Comparison of ENCODE assay signal across 21 cellular contexts in genomic region chr12:92411687-92412086, GRCh38.
DNase-seq lines count a peak whose midpoint lies in the region; ATAC-seq lines count a peak whose summit lies in the region.
"Had no signal": no experiment of that assay in that cellular context is flagged by ENCODE, and none has a peak within 500 bp of the region (broad histone marks: within the 10 kb centered on the region; RNA-seq: fewer than 3 reads in every experiment).

No MANE protein-coding gene starts in this region.

- no peak overlapping the region for H4K8ac ChIP-seq in neuronal stem cell (ENCODE audit: low read depth, low read length)

- H2BK5ac ChIP-seq in neuronal stem cell (ENCODE audit: low read length), result no peak overlapping the region

- H3K9me3 ChIP-seq in right cardiac atrium (ENCODE audit: control insufficient read depth, low read length) (no peaks in the 10 kb centered on the region), neuronal stem cell (replicated peaks in 1 of 2; ENCODE audit: control insufficient read depth in 2 of 2, insufficient read depth in 1 of 2, low read depth in 1 of 2, low read length in 2 of 2) (no peaks in the 10 kb centered on the region)
- H3K9me3 ChIP-seq: Caco-2, HAP-1, MG63 had no signal

- DNase-seq in right cardiac atrium (no peak), Right ventricle myocardium inferior (ENCODE audit: missing footprints) (no peak), cerebellum (ENCODE audit: low spot score) (peak; percentile 86), neuronal stem cell (ENCODE audit: low spot score) (no peak), kidney tubule cell (ENCODE audit: low spot score) (no peak), posterior vena cava (ENCODE audit: low spot score) (no peak)
- DNase-seq: AML-193; Caco-2; CD4-positive, CD25-positive, alpha-beta regulatory T cell; DMS153; IMR-90; MG63; NCI-H1092; NCI-H1694 treated with DMSO at 0.1 percent for 48 hours; NCI-H2107; NCI-H226; NCI-H524 treated with DMSO at 0.1 percent for 48 hours; Right ventricle myocardium superior had no signal

- H2AFZ ChIP-seq in neuronal stem cell (ENCODE audit: low read length), result no peak overlapping the region

- no peak overlapping the region for H3K4ac ChIP-seq in neuronal stem cell (ENCODE audit: low read length)

- no peaks in the 10 kb centered on the region for H3K36me3 ChIP-seq in neuronal stem cell (replicated peaks in 1 of 2; ENCODE audit: control insufficient read depth in 2 of 2, insufficient read depth in 2 of 2, low read length in 2 of 2)
- H3K36me3 ChIP-seq: HAP-1, MG63 had no signal

- H3K79me1 ChIP-seq in neuronal stem cell (ENCODE audit: low read depth, low read length), result no peaks in the 10 kb centered on the region

- no peak overlapping the region for H4K91ac ChIP-seq in neuronal stem cell (ENCODE audit: low read depth, low read length, poor library complexity)

- ATAC-seq in right cardiac atrium (no peak), Right ventricle myocardium inferior (no peak), GM18511 (IDR thresholded peaks at IDR 0.05; ENCODE audit: unreplicated experiment) (no peak)
- ATAC-seq: Panc1 had no signal

- no peaks in the 10 kb centered on the region for H3K27me3 ChIP-seq in right cardiac atrium (ENCODE audit: control insufficient read depth, insufficient read depth)
- no peaks in the 10 kb centered on the region for H3K27me3 ChIP-seq in neuronal stem cell (ENCODE audit: control insufficient read depth in 3 of 3, insufficient read depth in 3 of 3, low read depth in 1 of 3, low read length in 3 of 3)
- H3K27me3 ChIP-seq: MG63 had no signal

- intact Hi-C loops in right cardiac atrium (cut with DNase I), result loop anchor here in 3 of 4 donors (10.0 kb wide), 4 partner anchors 53 to 267 kb away; partner anchors contain the start of gene BTG1 (in 1 of the 3)
- intact Hi-C loops in Right ventricle myocardium inferior (cut with DNase I), result loop anchor here (5.0 kb wide), 1 partner anchor 161 kb away; no protein-coding TSS in a partner anchor
- intact Hi-C loops in posterior vena cava (cut with DNase I), result no loop called here

- H3K4me3 ChIP-seq in right cardiac atrium (ENCODE audit: low read length) (no peak overlapping the region), neuronal stem cell (ENCODE audit: low read length in 2 of 2) (no peak overlapping the region)
- H3K4me3 ChIP-seq: HAP-1, MG63 had no signal

- no peak overlapping the region for H3K18ac ChIP-seq in neuronal stem cell (ENCODE audit: low read length)

- no peak overlapping the region for H2BK120ac ChIP-seq in neuronal stem cell (ENCODE audit: low read depth, low read length)

- no peak overlapping the region for H3K4me2 ChIP-seq in neuronal stem cell (ENCODE audit: insufficient read depth, low read length, poor library complexity, severe bottlenecking)

- H3K9ac ChIP-seq in neuronal stem cell (ENCODE audit: low read depth, low read length, poor library complexity), result peak overlapping the region; percentile 22

- H2BK15ac ChIP-seq in neuronal stem cell (ENCODE audit: low read length), result no peak overlapping the region

- H3K27ac ChIP-seq in right cardiac atrium (ENCODE audit: low read length) (peak overlapping the region; percentile 46), neuronal stem cell (replicated peaks; ENCODE audit: low read length) (no peak overlapping the region)

- H3K23ac ChIP-seq in neuronal stem cell (ENCODE audit: low read depth, low read length, poor library complexity), result no peak overlapping the region

- H3K4me1 ChIP-seq in right cardiac atrium (ENCODE audit: control insufficient read depth, insufficient read depth, low read length), result peaks cover 3% of the 10 kb centered on the region
- no peaks in the 10 kb centered on the region for H3K4me1 ChIP-seq in neuronal stem cell (ENCODE audit: control insufficient read depth in 2 of 2, insufficient read depth in 1 of 2, low read depth in 1 of 2, low read length in 2 of 2)
- H3K4me1 ChIP-seq: Caco-2, HAP-1 had no signal

- no peak overlapping the region for H2BK12ac ChIP-seq in neuronal stem cell (ENCODE audit: low read length)

- H2AK5ac ChIP-seq in neuronal stem cell (ENCODE audit: low read depth, low read length), result peak overlapping the region; percentile 35

- H3K14ac ChIP-seq in neuronal stem cell (ENCODE audit: low read length), result no peak overlapping the region

- WGBS in right cardiac atrium, result 49% methylated on average over 2 of the region's 2 CpGs
- no CpG with 5 or more reads among the region's 2 CpGs for WGBS in neuronal stem cell (ENCODE audit: extremely low coverage in 2 of 2, insufficient read length in 2 of 2, insufficient replicate concordance in 1 of 2), 2 donors

Comparison
In these comparisons a context has a peak if more than half of its experiments do, and no peak if none do; other contexts are left out.
1. intact Hi-C loops: an anchor here in right cardiac atrium (10.0 kb wide) and Right ventricle myocardium inferior (5.0 kb wide); none called in posterior vena cava.